ENCODE assay signal across 17 cellular contexts in genomic region chr3:19688767-19689166, GRCh38.
DNase-seq lines count a peak whose midpoint lies in the region; ATAC-seq and TF ChIP-seq lines count a peak whose summit lies in the region.
"Had no signal": no experiment of that assay in that cellular context is flagged by ENCODE, and none has a peak within 500 bp of the region (broad histone marks: within the 10 kb centered on the region; RNA-seq: fewer than 3 reads in every experiment).

No MANE protein-coding gene starts in this region.

- H3K36me3 Mint-ChIP-seq in effector memory CD8-positive, alpha-beta T cell (ENCODE audit: insufficient read depth), result no peaks in the 10 kb centered on the region
- H3K36me3 Mint-ChIP-seq: immature natural killer cell had no signal

- H3K27ac Mint-ChIP-seq in effector memory CD8-positive, alpha-beta T cell, result no peak overlapping the region
- H3K27ac Mint-ChIP-seq: activated naive CD8-positive, alpha-beta T cell; immature natural killer cell had no signal

- H3K27ac ChIP-seq in adrenal gland, result no peak overlapping the region
- H3K27ac ChIP-seq: A549, skin epidermis had no signal

- H3K4me1 Mint-ChIP-seq in effector memory CD8-positive, alpha-beta T cell (ENCODE audit: low read depth in 2 of 2), result no peaks in the 10 kb centered on the region
- H3K4me1 Mint-ChIP-seq: immature natural killer cell had no signal

- TF ChIP-seq POLR2A in adrenal gland (IDR thresholded peaks at IDR 0.05), result no peak

- intact Hi-C loops in adrenal gland (cut with DNase I), result no loop called here

- DNase-seq in NCI-H82 (lab: John Stamatoyannopoulos, UW), result peak; percentile 1
- no peak for DNase-seq in NCI-H82 treated with DMSO at 0.1 percent for 48 hours (lab: John Stamatoyannopoulos, UW; ENCODE audit: unreplicated experiment)
- peak; percentile 4 for DNase-seq in RPMI8226
- DNase-seq in NCI-H446 treated with DMSO at 0.1 percent for 48 hours (lab: John Stamatoyannopoulos, UW), result no peak
- no peak for DNase-seq in NCI-H345 (lab: John Stamatoyannopoulos, UW)
- DNase-seq in adrenal gland, result no peak
- DNase-seq in effector memory CD8-positive, alpha-beta T cell, result no peak
- DNase-seq: caudate nucleus, immature natural killer cell, NCI-H1048, nucleus accumbens, PC-3 had no signal

- no peaks in the 10 kb centered on the region for H3K36me3 ChIP-seq in adrenal gland (replicated peaks in 1 of 2)

- H3K27me3 Mint-ChIP-seq in effector memory CD8-positive, alpha-beta T cell, result no peaks in the 10 kb centered on the region
- H3K27me3 Mint-ChIP-seq: activated naive CD8-positive, alpha-beta T cell had no signal

- 40 to 61% (median 46%) methylated on average over 1 to 2 of the region's 2 CpGs for WGBS in adrenal gland, 4 donors

- ATAC-seq in HG03354 (IDR thresholded peaks at IDR 0.05; ENCODE audit: poor library complexity, severe bottlenecking, unreplicated experiment), result peak; percentile 63
- no peak for ATAC-seq in effector memory CD8-positive, alpha-beta T cell (replicated peaks)
- ATAC-seq: activated CD4-positive, CD25-positive, alpha-beta regulatory T cell treated with anti-CD3 and anti-CD28 coated beads, Interleukin-2, amount 50 U/mL, for 24 hours; PC-3 had no signal

- H3K4me3 Mint-ChIP-seq in effector memory CD8-positive, alpha-beta T cell, result no peak overlapping the region
- H3K4me3 Mint-ChIP-seq: activated naive CD8-positive, alpha-beta T cell; immature natural killer cell had no signal

- no peaks in the 10 kb centered on the region for H3K27me3 ChIP-seq in adrenal gland

- H3K9me3 ChIP-seq in adrenal gland (replicated peaks in 1 of 3), result no peaks in the 10 kb centered on the region
- H3K9me3 ChIP-seq: A549 had no signal

- no peak overlapping the region for H3K4me3 ChIP-seq in adrenal gland
- H3K4me3 ChIP-seq: A549, skin epidermis had no signal

- no peak for TF ChIP-seq CTCF in adrenal gland (IDR thresholded peaks at IDR 0.05)

- peaks cover 10 to 28% of the 10 kb centered on the region in 2 donors for H3K9me3 Mint-ChIP-seq in effector memory CD8-positive, alpha-beta T cell

- H3K4me1 ChIP-seq in adrenal gland (replicated peaks in 1 of 2), result no peaks in the 10 kb centered on the region
- H3K4me1 ChIP-seq: A549 had no signal

Comparison
In these comparisons a context has a peak if more than half of its experiments do, and no peak if none do; other contexts are left out.
1. DNase-seq: peak in NCI-H82 (single experiment) and RPMI8226 (single experiment); none in NCI-H82 treated with DMSO at 0.1 percent for 48 hours (single experiment), NCI-H446 treated with DMSO at 0.1 percent for 48 hours (single experiment), NCI-H345 (single experiment), adrenal gland (0 of 7) and effector memory CD8-positive, alpha-beta T cell (0 of 3).